Comparison of ENCODE assay signal across 1 cellular context in the genomic region with DNA sequence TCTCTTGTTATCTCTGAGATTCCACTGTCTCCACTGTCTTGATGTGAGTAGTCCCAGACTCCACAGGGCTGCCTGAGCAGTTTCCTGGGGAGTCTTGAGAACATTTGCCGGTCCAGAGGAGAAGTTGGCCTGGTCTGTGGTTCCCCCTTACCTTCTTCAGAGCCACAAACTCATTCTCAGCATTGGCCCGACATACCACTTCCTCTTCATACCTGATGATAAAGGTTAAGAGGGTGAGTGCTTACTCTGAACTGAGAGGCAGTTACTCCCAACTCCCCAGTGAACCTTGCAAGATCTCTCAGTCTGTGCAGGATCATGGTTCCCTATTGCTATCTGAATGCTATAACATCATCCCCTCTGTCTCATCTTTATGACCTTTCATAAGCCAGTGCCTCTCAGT.
A peak's percentile ranks its signal among the peaks of the same experiment; 100 is the strongest.
TF ChIP-seq lines count a peak whose summit lies in the region.

No MANE protein-coding gene starts in this region.

TF ChIP-seq in GM12878, 131 proteins besides CTCF, POLR2A, EP300 and RAD21:
- peak; percentile 60; the same call in 1 of the 2 replicates for TF ChIP-seq SPI1 (IDR thresholded peaks at IDR 0.05; ENCODE audit: borderline replicate concordance, insufficient read depth, low read depth, low read length)
- TF ChIP-seq ZNF274 (IDR thresholded peaks at IDR 0.05; ENCODE audit: insufficient read depth, insufficient read length), result no peak
TF ChIP-seq in GM12878: peak in this region for 1.
